ENCODE assay signal across 1 cellular context in genomic region chr2:208040199-208041171, GRCh38.
TF ChIP-seq lines count a peak whose summit lies in the region.

No MANE protein-coding gene starts in this region.

TF ChIP-seq in HEK293, 187 proteins besides CTCF, POLR2A, EP300 and RAD21 (continued from another document):
- TF ChIP-seq ZNF791 (tag by site-specific recombination; IDR thresholded peaks at IDR 0.05) (no peak), ZNF221 (tag by site-specific recombination; IDR thresholded peaks at IDR 0.05; ENCODE audit: borderline replicate concordance) (no peak), ZIC2 (tag by site-specific recombination; IDR thresholded peaks at IDR 0.05) (no peak), ELK4 (IDR thresholded peaks at IDR 0.05; ENCODE audit: borderline replicate concordance, low read depth, low read length) (no peak), ZSCAN16 (tag by site-specific recombination; IDR thresholded peaks at IDR 0.05) (no peak), ZNF792 (tag by site-specific recombination; IDR thresholded peaks at IDR 0.05) (no peak), GLIS1 (tag by site-specific recombination; IDR thresholded peaks at IDR 0.05) (no peak), ZNF555 (tag by site-specific recombination; conservative IDR thresholded peaks at IDR 0.05) (no peak), ZNF530 (tag by site-specific recombination; IDR thresholded peaks at IDR 0.05; ENCODE audit: low read depth) (no peak), ZNF561 (tag by site-specific recombination; IDR thresholded peaks at IDR 0.05; ENCODE audit: borderline replicate concordance) (no peak), AEBP2 (tag by site-specific recombination; IDR thresholded peaks at IDR 0.05; ENCODE audit: borderline replicate concordance) (no peak), ATF2 (tag by site-specific recombination; IDR thresholded peaks at IDR 0.05; ENCODE audit: low read depth) (no peak), ZNF391 (tag by site-specific recombination; IDR thresholded peaks at IDR 0.05; ENCODE audit: borderline replicate concordance, low read depth) (no peak), ZNF549 (tag by site-specific recombination; IDR thresholded peaks at IDR 0.05) (no peak), ZNF19 (tag by site-specific recombination; IDR thresholded peaks at IDR 0.05; ENCODE audit: low read depth) (no peak), ZNF280D (tag by site-specific recombination; IDR thresholded peaks at IDR 0.05) (peak; percentile 85), PRDM10 (tag by site-specific recombination; IDR thresholded peaks at IDR 0.05) (peak; percentile 73), ZFP41 (tag by site-specific recombination; IDR thresholded peaks at IDR 0.05; ENCODE audit: borderline replicate concordance) (no peak), ZNF23 (tag by site-specific recombination; IDR thresholded peaks at IDR 0.05; ENCODE audit: borderline replicate concordance) (no peak), ZNF292 (tag by site-specific recombination; IDR thresholded peaks at IDR 0.05; ENCODE audit: borderline replicate concordance, low read depth) (no peak), KLF10 (tag by site-specific recombination; IDR thresholded peaks at IDR 0.05) (no peak), ZNF768 (tag by site-specific recombination; IDR thresholded peaks at IDR 0.05) (no peak), ZNF140 (tag by site-specific recombination; IDR thresholded peaks at IDR 0.05) (peak; percentile 64), ZNF747 (tag by site-specific recombination; IDR thresholded peaks at IDR 0.05) (no peak), ZFHX2 (tag by site-specific recombination; conservative IDR thresholded peaks at IDR 0.05) (no peak), RBAK (tag by site-specific recombination; IDR thresholded peaks at IDR 0.05) (no peak), ZNF623 (tag by site-specific recombination; IDR thresholded peaks at IDR 0.05) (peak; percentile 100), BCL11B (tag by site-specific recombination; IDR thresholded peaks at IDR 0.05; ENCODE audit: low read depth) (no peak), INSM2 (tag by site-specific recombination; IDR thresholded peaks at IDR 0.05) (no peak), ZBTB10 (tag by site-specific recombination; IDR thresholded peaks at IDR 0.05) (no peak), ZBTB20 (tag by site-specific recombination; IDR thresholded peaks at IDR 0.05) (peak; percentile 78), ZNF654 (tag by site-specific recombination; IDR thresholded peaks at IDR 0.05; ENCODE audit: low read depth) (peak; percentile 38), ZNF335 (tag by site-specific recombination; conservative IDR thresholded peaks at IDR 0.05) (0 out of 2 replicates have a peak, but pooled peaks have one; percentile 35), ZNF248 (tag by site-specific recombination; IDR thresholded peaks at IDR 0.05) (no peak), ZNF169 (tag by site-specific recombination; IDR thresholded peaks at IDR 0.05) (no peak), GLI4 (tag by site-specific recombination; IDR thresholded peaks at IDR 0.05) (no peak)
